1 cellular context compared by ENCODE assay signal in genomic region chr3:124579641-124580040, GRCh38.
TF ChIP-seq lines count a peak whose summit lies in the region.

No MANE protein-coding gene starts in this region.

TF ChIP-seq in K562, 482 proteins besides CTCF, POLR2A, EP300 and RAD21 (continued from another document and continues in another):
- no peak for TF ChIP-seq SNAPC5 (CRISPR knock-in tag; IDR thresholded peaks at IDR 0.05)
- no peak for TF ChIP-seq HSF4 (CRISPR knock-in tag; IDR thresholded peaks at IDR 0.05; ENCODE audit: borderline replicate concordance)
- no peak for TF ChIP-seq SRSF7 (optimal IDR thresholded peaks at IDR 0.05; ENCODE audit: low read depth, low read length)
- no peak for TF ChIP-seq HLTF (IDR thresholded peaks at IDR 0.05)
- TF ChIP-seq KDM1A (IDR thresholded peaks at IDR 0.05), result peak; percentile 29 to 55; a peak in 3 of 4 replicates
- no peak for TF ChIP-seq MCM3 (IDR thresholded peaks at IDR 0.05)
- TF ChIP-seq NFATC3 (IDR thresholded peaks at IDR 0.05), result no peak
- no peak for TF ChIP-seq ZNF41 (CRISPR knock-in tag; conservative IDR thresholded peaks at IDR 0.05)
- no peak for TF ChIP-seq PHB2 (IDR thresholded peaks at IDR 0.05; ENCODE audit: low read depth)
- TF ChIP-seq HNRNPUL1 (IDR thresholded peaks at IDR 0.05; ENCODE audit: low read length), result no peak
- no peak for TF ChIP-seq BRF2 (IDR thresholded peaks at IDR 0.05; ENCODE audit: borderline replicate concordance, insufficient read depth, insufficient read length)
- TF ChIP-seq KLF6 (CRISPR knock-in tag; IDR thresholded peaks at IDR 0.05; ENCODE audit: borderline replicate concordance), result peak; percentile 23; the same call in 1 of the 2 replicates
- peak; percentile 49 for TF ChIP-seq ARID1B (IDR thresholded peaks at IDR 0.05)
- no peak for TF ChIP-seq MLX (CRISPR knock-in tag; conservative IDR thresholded peaks at IDR 0.05)
- TF ChIP-seq THRB (CRISPR knock-in tag; conservative IDR thresholded peaks at IDR 0.05), result no peak
- TF ChIP-seq JUNB (CRISPR knock-in tag; conservative IDR thresholded peaks at IDR 0.05), result no peak
- TF ChIP-seq ZNF197 (CRISPR knock-in tag; IDR thresholded peaks at IDR 0.05; ENCODE audit: low read depth), result no peak
- TF ChIP-seq ZNF766 (CRISPR knock-in tag; conservative IDR thresholded peaks at IDR 0.05), result 0 out of 2 replicates have a peak, but pooled peaks have one; percentile 44
- no peak for TF ChIP-seq HMG20A (CRISPR knock-in tag; conservative IDR thresholded peaks at IDR 0.05)
- TF ChIP-seq MAFF (IDR thresholded peaks at IDR 0.05; ENCODE audit: low read length), result no peak
- no peak for TF ChIP-seq ZBTB49 (CRISPR knock-in tag; IDR thresholded peaks at IDR 0.05; ENCODE audit: borderline replicate concordance)
- no peak for TF ChIP-seq FOXA3 (CRISPR knock-in tag; conservative IDR thresholded peaks at IDR 0.05 in 1 of 2, IDR thresholded peaks at IDR 0.05 in 1 of 2)
- TF ChIP-seq NR3C1 (CRISPR knock-in tag; IDR thresholded peaks at IDR 0.05), result no peak
- TF ChIP-seq GMEB1 (CRISPR knock-in tag; IDR thresholded peaks at IDR 0.05), result no peak
- TF ChIP-seq STAT5B (CRISPR knock-in tag; IDR thresholded peaks at IDR 0.05), result no peak
- TF ChIP-seq HNRNPLL (IDR thresholded peaks at IDR 0.05; ENCODE audit: low read depth, low read length, poor library complexity, severe bottlenecking), result no peak
- no peak for TF ChIP-seq CREB3 (tag; conservative IDR thresholded peaks at IDR 0.05; ENCODE audit: low read depth)
- no peak for TF ChIP-seq ZNF780A (CRISPR knock-in tag; IDR thresholded peaks at IDR 0.05)
- TF ChIP-seq DPF2 (IDR thresholded peaks at IDR 0.05), result 0 out of 2 replicates have a peak, but pooled peaks have one; percentile 26
- TF ChIP-seq ZC3H11A (IDR thresholded peaks at IDR 0.05; ENCODE audit: low read depth, low read length), result no peak
- TF ChIP-seq NCOA2 (IDR thresholded peaks at IDR 0.05; ENCODE audit: partially characterized antibody in 2 of 2), result no peak
- no peak for TF ChIP-seq HOMEZ (CRISPR knock-in tag; IDR thresholded peaks at IDR 0.05)
- no peak for TF ChIP-seq CBX8 (IDR thresholded peaks at IDR 0.05; ENCODE audit: borderline replicate concordance, extremely low read depth, low read depth, low read length, poor library complexity, severe bottlenecking)
- peak; percentile 73 for TF ChIP-seq RAD51 (IDR thresholded peaks at IDR 0.05; ENCODE audit: borderline replicate concordance, low read depth)
- no peak for TF ChIP-seq CEBPG (CRISPR knock-in tag; IDR thresholded peaks at IDR 0.05)
- no peak for TF ChIP-seq CEBPG (tag; conservative IDR thresholded peaks at IDR 0.05 in 1 of 2, IDR thresholded peaks at IDR 0.05 in 1 of 2)
- TF ChIP-seq KLF1 (tag; IDR thresholded peaks at IDR 0.05), result peak; percentile 47; the same call in 1 of the 2 replicates
- TF ChIP-seq TRIM25 (IDR thresholded peaks at IDR 0.05; ENCODE audit: borderline replicate concordance), result no peak
- TF ChIP-seq RFX7 (CRISPR knock-in tag; IDR thresholded peaks at IDR 0.05), result no peak
- TF ChIP-seq ZNF165 (CRISPR knock-in tag; IDR thresholded peaks at IDR 0.05; ENCODE audit: borderline replicate concordance), result no peak
- TF ChIP-seq PBX2 (CRISPR knock-in tag; IDR thresholded peaks at IDR 0.05; ENCODE audit: low read depth), result no peak
- TF ChIP-seq PBX2 (tag; conservative IDR thresholded peaks at IDR 0.05; ENCODE audit: low read depth), result no peak
- no peak for TF ChIP-seq ZNF408 (CRISPR knock-in tag; IDR thresholded peaks at IDR 0.05; ENCODE audit: low read depth)
- no peak for TF ChIP-seq FOXP1 (CRISPR knock-in tag; IDR thresholded peaks at IDR 0.05)
- TF ChIP-seq FOXJ2 (tag; IDR thresholded peaks at IDR 0.05), result no peak
- no peak for TF ChIP-seq ZNF699 (CRISPR knock-in tag; IDR thresholded peaks at IDR 0.05; ENCODE audit: insufficient replicate concordance)
- no peak for TF ChIP-seq SNRNP70 (optimal IDR thresholded peaks at IDR 0.05; ENCODE audit: low read depth, low read length)
- TF ChIP-seq ZNF551 (CRISPR knock-in tag; IDR thresholded peaks at IDR 0.05), result no peak
- no peak for TF ChIP-seq ZNF311 (CRISPR knock-in tag; IDR thresholded peaks at IDR 0.05)
- no peak for TF ChIP-seq ZC3H4 (CRISPR knock-in tag; IDR thresholded peaks at IDR 0.05; ENCODE audit: borderline replicate concordance)
- TF ChIP-seq SMARCA4 (IDR thresholded peaks at IDR 0.05), result peak; percentile 50; the same call in 1 of the 2 replicates
- no peak for TF ChIP-seq BCL6 (CRISPR knock-in tag; IDR thresholded peaks at IDR 0.05)
- no peak for TF ChIP-seq HMG20B (CRISPR knock-in tag; IDR thresholded peaks at IDR 0.05)
- TF ChIP-seq ZBTB43 (CRISPR knock-in tag; IDR thresholded peaks at IDR 0.05), result no peak
- TF ChIP-seq NONO (IDR thresholded peaks at IDR 0.05; ENCODE audit: low read depth in 2 of 2, low read length in 1 of 2), result no peak
